10 cellular contexts compared by ENCODE assay signal in the genomic region with DNA sequence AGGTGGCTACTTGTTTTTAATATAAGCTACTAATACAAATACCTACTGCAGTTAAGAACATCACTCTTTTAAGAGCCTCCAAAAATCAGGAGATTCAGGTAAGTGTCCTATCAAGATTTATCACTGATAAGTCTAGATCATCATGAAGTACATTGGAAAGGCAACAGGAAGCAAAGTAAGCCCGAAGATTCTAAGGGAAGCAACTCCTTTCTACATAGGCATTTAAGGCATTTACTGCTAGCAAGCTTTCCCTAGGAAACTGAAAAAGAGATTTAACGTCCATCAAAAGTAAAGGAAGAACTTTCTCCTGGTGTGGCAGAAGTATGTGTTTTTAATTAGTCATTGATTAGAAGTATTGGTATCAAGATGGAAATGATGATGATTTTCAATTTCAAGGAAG. TPM values are rescaled to one million over a fixed set of nuclear protein-coding genes. Genes with fewer than 3 reads are reported as not detected.
A peak's percentile ranks its signal among the peaks of the same experiment; 100 is the strongest.
DNase-seq lines count a peak whose midpoint lies in the region; ATAC-seq and TF ChIP-seq lines count a peak whose summit lies in the region.
"Had no signal": no experiment of that assay in that cellular context is flagged by ENCODE, and none has a peak within 500 bp of the region (broad histone marks: within the 10 kb centered on the region; RNA-seq: fewer than 3 reads in every experiment).

No MANE protein-coding gene starts in this region.

- peaks cover 72% of the 10 kb centered on the region for H3K36me3 Mint-ChIP-seq in central memory CD8-positive, alpha-beta T cell (ENCODE audit: insufficient read depth)
- peaks cover 7% of the 10 kb centered on the region for H3K36me3 Mint-ChIP-seq in neural progenitor cell

- H3K36me3 ChIP-seq in neural progenitor cell = no peaks in the 10 kb centered on the region

- H3K27ac Mint-ChIP-seq in central memory CD8-positive, alpha-beta T cell (ENCODE audit: low read depth) = peak overlapping the region; percentile 100
- H3K27ac Mint-ChIP-seq in neural progenitor cell = no peak overlapping the region

- H3K4me3 Mint-ChIP-seq in central memory CD8-positive, alpha-beta T cell = peak overlapping the region; percentile 99
- H3K4me3 Mint-ChIP-seq in neural progenitor cell = no peak overlapping the region

- no peak overlapping the region for H2AFZ ChIP-seq in neural progenitor cell (replicated peaks)
- H2AFZ ChIP-seq: parathyroid adenoma had no signal

- H3K4me1 ChIP-seq in neural progenitor cell = peaks cover 43% of the 10 kb centered on the region
- H3K4me1 ChIP-seq: parathyroid adenoma had no signal

- H3K27ac ChIP-seq in neural progenitor cell = no peak overlapping the region
- H3K27ac ChIP-seq: parathyroid adenoma had no signal

- no peaks in the 10 kb centered on the region for H3K9me3 Mint-ChIP-seq in central memory CD8-positive, alpha-beta T cell
- no peaks in the 10 kb centered on the region for H3K9me3 Mint-ChIP-seq in neural progenitor cell

- H3K79me2 ChIP-seq in neural progenitor cell (ENCODE audit: low read depth) = peaks cover 66% of the 10 kb centered on the region
- H3K79me2 ChIP-seq: parathyroid adenoma had no signal

- no peak for ATAC-seq in central memory CD8-positive, alpha-beta T cell (replicated peaks; ENCODE audit: extremely low read depth, poor library complexity, severe bottlenecking)
- no peak for ATAC-seq in HG02763 (IDR thresholded peaks at IDR 0.05; ENCODE audit: unreplicated experiment)
- no peak for ATAC-seq in GM18861 (IDR thresholded peaks at IDR 0.05; ENCODE audit: unreplicated experiment)

- peaks cover 15% of the 10 kb centered on the region for H3F3A ChIP-seq in neural progenitor cell (ENCODE audit: low read depth)

- no peak for TF ChIP-seq CTCF in neural progenitor cell (IDR thresholded peaks at IDR 0.05)

- H3K9me3 ChIP-seq in neural progenitor cell (ENCODE audit: low read depth) = no peaks in the 10 kb centered on the region

- H3K4me1 Mint-ChIP-seq in central memory CD8-positive, alpha-beta T cell = peaks cover 52% of the 10 kb centered on the region
- peaks cover 18% of the 10 kb centered on the region for H3K4me1 Mint-ChIP-seq in neural progenitor cell

- no peak overlapping the region for H3K9ac ChIP-seq in neural progenitor cell
- H3K9ac ChIP-seq: parathyroid adenoma had no signal

- H3K27me3 ChIP-seq in neural progenitor cell = peaks cover 14% of the 10 kb centered on the region

- no peak overlapping the region for H3K4me3 ChIP-seq in neural progenitor cell

- no peaks in the 10 kb centered on the region for H4K20me1 ChIP-seq in neural progenitor cell (ENCODE audit: low read depth)

- DNase-seq in EH (ENCODE audit: low read depth) (peak; percentile 43), NAMALWA (ENCODE audit: low spot score) (peak; percentile 28), neural progenitor cell (ENCODE audit: low spot score) (peak; percentile 19)
- DNase-seq in central memory CD8-positive, alpha-beta T cell (ENCODE audit: low spot score in 2 of 2) = no peak
- no peak for DNase-seq in activated effector memory CD4-positive, alpha-beta T cell treated with Interleukin-2 at 50 U/mL for 16 hours
- DNase-seq in stimulated activated CD8-positive, alpha-beta memory T cell treated with anti-CD3 and anti-CD28 coated beads, Interleukin-4, amount 100 ng/mL, for 48 hours = no peak
- DNase-seq: NCI-H2227 treated with DMSO at 0.1 percent for 48 hours had no signal

- H3K27me3 Mint-ChIP-seq in central memory CD8-positive, alpha-beta T cell = no peaks in the 10 kb centered on the region
- peaks cover 3% of the 10 kb centered on the region for H3K27me3 Mint-ChIP-seq in neural progenitor cell (ENCODE audit: insufficient read depth, low read depth)

- H3K4me2 ChIP-seq in neural progenitor cell = peak overlapping the region; percentile 29

RNA-seq across cellular contexts. Expression of a gene that starts 3.7 kb away (rescaled TPM):
- 18.6 and 35.4 TPM in 2 replicates for total RNA-seq in neural progenitor cell (ENCODE audit: low replicate concordance)

Comparison
In these comparisons a context has a peak if more than half of its experiments do, and no peak if none do; other contexts are left out.
1. DNase-seq: peak in EH (single experiment), NAMALWA (single experiment) and neural progenitor cell (single experiment); none in central memory CD8-positive, alpha-beta T cell (0 of 2), activated effector memory CD4-positive, alpha-beta T cell treated with Interleukin-2 at 50 U/mL for 16 hours (single experiment) and stimulated activated CD8-positive, alpha-beta memory T cell treated with anti-CD3 and anti-CD28 coated beads, Interleukin-4, amount 100 ng/mL, for 48 hours (single experiment).